Comparison of ENCODE assay signal across 1 cellular context in the genomic region with DNA sequence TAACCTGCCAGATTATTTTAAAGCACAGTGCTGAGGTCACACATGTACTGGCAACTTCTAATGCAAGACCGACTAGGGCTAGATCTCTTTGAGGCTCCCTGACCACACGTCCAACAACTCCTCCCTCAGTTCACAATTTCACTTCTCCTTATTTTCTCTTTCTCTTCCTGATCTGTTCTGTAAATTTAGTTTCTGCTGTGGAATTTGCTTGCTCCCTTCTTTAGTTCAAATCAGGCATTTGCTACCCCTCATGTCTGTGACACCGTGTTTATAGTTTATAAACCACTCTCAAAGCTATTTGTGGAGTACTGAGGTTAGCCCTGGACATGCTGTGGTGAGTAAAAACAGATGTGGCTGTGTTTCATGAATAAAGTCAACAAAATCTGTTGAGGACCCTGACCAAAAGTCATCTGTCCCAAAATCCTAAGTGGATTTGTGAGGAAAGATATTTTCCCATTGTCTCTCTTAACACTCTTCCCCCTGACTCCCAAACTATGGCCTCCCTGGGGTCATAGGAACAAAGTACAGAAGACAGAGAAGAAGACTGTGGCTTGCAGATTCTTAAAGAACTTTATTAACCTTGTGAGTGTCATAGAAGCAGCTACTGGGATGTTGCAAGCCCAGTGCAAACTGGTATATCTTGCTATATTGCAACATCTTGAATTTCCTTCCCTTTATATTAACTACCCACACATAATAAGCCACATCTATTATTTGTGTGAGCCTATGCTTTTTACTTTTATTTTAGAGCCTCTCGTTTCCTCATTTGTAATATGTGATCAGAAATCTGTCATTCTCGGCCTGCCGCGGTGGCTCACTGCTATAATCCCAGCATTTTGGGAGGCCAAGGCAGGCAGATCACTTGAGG.
A peak's percentile ranks its signal among the peaks of the same experiment; 100 is the strongest.
TF ChIP-seq lines count a peak whose summit lies in the region.

No MANE protein-coding gene starts in this region.

TF ChIP-seq in GM12878, 131 proteins besides CTCF, POLR2A, EP300 and RAD21 (continued from another document):
- TF ChIP-seq, protein P1, sequence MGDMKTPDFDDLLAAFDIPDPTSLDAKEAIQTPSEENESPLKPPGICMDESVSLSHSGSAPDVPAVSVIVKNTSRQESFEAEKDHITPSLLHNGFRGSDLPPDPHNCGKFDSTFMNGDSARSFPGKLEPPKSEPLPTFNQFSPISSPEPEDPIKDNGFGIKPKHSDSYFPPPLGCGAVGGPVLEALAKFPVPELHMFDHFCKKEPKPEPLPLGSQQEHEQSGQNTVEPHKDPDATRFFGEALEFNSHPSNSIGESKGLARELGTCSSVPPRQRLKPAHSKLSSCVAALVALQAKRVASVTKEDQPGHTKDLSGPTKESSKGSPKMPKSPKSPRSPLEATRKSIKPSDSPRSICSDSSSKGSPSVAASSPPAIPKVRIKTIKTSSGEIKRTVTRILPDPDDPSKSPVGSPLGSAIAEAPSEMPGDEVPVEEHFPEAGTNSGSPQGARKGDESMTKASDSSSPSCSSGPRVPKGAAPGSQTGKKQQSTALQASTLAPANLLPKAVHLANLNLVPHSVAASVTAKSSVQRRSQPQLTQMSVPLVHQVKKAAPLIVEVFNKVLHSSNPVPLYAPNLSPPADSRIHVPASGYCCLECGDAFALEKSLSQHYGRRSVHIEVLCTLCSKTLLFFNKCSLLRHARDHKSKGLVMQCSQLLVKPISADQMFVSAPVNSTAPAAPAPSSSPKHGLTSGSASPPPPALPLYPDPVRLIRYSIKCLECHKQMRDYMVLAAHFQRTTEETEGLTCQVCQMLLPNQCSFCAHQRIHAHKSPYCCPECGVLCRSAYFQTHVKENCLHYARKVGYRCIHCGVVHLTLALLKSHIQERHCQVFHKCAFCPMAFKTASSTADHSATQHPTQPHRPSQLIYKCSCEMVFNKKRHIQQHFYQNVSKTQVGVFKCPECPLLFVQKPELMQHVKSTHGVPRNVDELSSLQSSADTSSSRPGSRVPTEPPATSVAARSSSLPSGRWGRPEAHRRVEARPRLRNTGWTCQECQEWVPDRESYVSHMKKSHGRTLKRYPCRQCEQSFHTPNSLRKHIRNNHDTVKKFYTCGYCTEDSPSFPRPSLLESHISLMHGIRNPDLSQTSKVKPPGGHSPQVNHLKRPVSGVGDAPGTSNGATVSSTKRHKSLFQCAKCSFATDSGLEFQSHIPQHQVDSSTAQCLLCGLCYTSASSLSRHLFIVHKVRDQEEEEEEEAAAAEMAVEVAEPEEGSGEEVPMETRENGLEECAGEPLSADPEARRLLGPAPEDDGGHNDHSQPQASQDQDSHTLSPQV (IDR thresholded peaks at IDR 0.05): no peak
- TF ChIP-seq ASH2L (IDR thresholded peaks at IDR 0.05; ENCODE audit: borderline replicate concordance, low read depth) (no peak), MTA3 (IDR thresholded peaks at IDR 0.05; ENCODE audit: borderline replicate concordance, low read length) (no peak), YY1 (IDR thresholded peaks at IDR 0.05; ENCODE audit: low read depth, low read length) (0 out of 2 replicates have a peak, but pooled peaks have one; percentile 14), STAT3 (IDR thresholded peaks at IDR 0.05; ENCODE audit: low read depth, low read length) (no peak), NR2C1 (IDR thresholded peaks at IDR 0.05) (no peak), ZSCAN29 (IDR thresholded peaks at IDR 0.05) (no peak), PML (IDR thresholded peaks at IDR 0.05; ENCODE audit: low read length) (no peak), BCL11A (IDR thresholded peaks at IDR 0.05; ENCODE audit: low read depth, low read length) (peak; percentile 55; the same call in 1 of the 2 replicates), CBX5 (IDR thresholded peaks at IDR 0.05; ENCODE audit: low read depth) (no peak), TBL1XR1 (IDR thresholded peaks at IDR 0.05; ENCODE audit: low read depth, low read length) (peak; percentile 93), MEF2A (IDR thresholded peaks at IDR 0.05; ENCODE audit: insufficient read depth, low read depth, low read length) (peak; percentile 98), CHD4 (IDR thresholded peaks at IDR 0.05) (no peak), ZNF24 (IDR thresholded peaks at IDR 0.05) (no peak; the same call in 1 of the 2 replicates), MXI1 (IDR thresholded peaks at IDR 0.05; ENCODE audit: low read depth, low read length) (peak; percentile 71; the same call in 1 of the 2 replicates), ZNF384 (IDR thresholded peaks at IDR 0.05; ENCODE audit: borderline replicate concordance, low read depth, low read length) (no peak), LARP7 (IDR thresholded peaks at IDR 0.05) (no peak), EGR1 (IDR thresholded peaks at IDR 0.05; ENCODE audit: borderline replicate concordance in 1 of 2, low read depth in 2 of 2, low read length in 2 of 2) (no peak), RAD51 (IDR thresholded peaks at IDR 0.05) (no peak), CBX3 (IDR thresholded peaks at IDR 0.05; ENCODE audit: borderline replicate concordance, low read depth) (no peak), WRNIP1 (IDR thresholded peaks at IDR 0.05; ENCODE audit: borderline replicate concordance, low read depth, low read length) (no peak), ZNF274 (IDR thresholded peaks at IDR 0.05; ENCODE audit: insufficient read depth, insufficient read length) (no peak), IKZF2 (IDR thresholded peaks at IDR 0.05) (peak; percentile 98 to 99), SIX5 (IDR thresholded peaks at IDR 0.05; ENCODE audit: low read depth, low read length, severe bottlenecking) (no peak), POU2F2 (IDR thresholded peaks at IDR 0.05; ENCODE audit: borderline replicate concordance, low read depth, low read length) (peak; percentile 57; the same call in 1 of the 3 replicates)
- TF ChIP-seq, protein P2, sequence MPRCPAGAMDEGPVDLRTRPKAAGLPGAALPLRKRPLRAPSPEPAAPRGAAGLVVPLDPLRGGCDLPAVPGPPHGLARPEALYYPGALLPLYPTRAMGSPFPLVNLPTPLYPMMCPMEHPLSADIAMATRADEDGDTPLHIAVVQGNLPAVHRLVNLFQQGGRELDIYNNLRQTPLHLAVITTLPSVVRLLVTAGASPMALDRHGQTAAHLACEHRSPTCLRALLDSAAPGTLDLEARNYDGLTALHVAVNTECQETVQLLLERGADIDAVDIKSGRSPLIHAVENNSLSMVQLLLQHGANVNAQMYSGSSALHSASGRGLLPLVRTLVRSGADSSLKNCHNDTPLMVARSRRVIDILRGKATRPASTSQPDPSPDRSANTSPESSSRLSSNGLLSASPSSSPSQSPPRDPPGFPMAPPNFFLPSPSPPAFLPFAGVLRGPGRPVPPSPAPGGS (IDR thresholded peaks at IDR 0.05; ENCODE audit: borderline replicate concordance, insufficient read depth, low read depth, low read length, poor library complexity, severe bottlenecking): no peak
- TF ChIP-seq, protein P3, sequence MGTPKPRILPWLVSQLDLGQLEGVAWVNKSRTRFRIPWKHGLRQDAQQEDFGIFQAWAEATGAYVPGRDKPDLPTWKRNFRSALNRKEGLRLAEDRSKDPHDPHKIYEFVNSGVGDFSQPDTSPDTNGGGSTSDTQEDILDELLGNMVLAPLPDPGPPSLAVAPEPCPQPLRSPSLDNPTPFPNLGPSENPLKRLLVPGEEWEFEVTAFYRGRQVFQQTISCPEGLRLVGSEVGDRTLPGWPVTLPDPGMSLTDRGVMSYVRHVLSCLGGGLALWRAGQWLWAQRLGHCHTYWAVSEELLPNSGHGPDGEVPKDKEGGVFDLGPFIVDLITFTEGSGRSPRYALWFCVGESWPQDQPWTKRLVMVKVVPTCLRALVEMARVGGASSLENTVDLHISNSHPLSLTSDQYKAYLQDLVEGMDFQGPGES (IDR thresholded peaks at IDR 0.05): no peak
- TF ChIP-seq, protein P4, sequence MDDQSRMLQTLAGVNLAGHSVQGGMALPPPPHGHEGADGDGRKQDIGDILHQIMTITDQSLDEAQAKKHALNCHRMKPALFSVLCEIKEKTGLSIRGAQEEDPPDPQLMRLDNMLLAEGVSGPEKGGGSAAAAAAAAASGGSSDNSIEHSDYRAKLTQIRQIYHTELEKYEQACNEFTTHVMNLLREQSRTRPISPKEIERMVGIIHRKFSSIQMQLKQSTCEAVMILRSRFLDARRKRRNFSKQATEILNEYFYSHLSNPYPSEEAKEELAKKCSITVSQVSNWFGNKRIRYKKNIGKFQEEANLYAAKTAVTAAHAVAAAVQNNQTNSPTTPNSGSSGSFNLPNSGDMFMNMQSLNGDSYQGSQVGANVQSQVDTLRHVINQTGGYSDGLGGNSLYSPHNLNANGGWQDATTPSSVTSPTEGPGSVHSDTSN (IDR thresholded peaks at IDR 0.05; ENCODE audit: insufficient replicate concordance, low read depth, low read length): peak; percentile 4
- TF ChIP-seq, protein P5, sequence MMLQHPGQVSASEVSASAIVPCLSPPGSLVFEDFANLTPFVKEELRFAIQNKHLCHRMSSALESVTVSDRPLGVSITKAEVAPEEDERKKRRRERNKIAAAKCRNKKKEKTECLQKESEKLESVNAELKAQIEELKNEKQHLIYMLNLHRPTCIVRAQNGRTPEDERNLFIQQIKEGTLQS (IDR thresholded peaks at IDR 0.05; ENCODE audit: borderline replicate concordance, extremely low read depth, low read depth, low read length): no peak
- TF ChIP-seq, protein P6, sequence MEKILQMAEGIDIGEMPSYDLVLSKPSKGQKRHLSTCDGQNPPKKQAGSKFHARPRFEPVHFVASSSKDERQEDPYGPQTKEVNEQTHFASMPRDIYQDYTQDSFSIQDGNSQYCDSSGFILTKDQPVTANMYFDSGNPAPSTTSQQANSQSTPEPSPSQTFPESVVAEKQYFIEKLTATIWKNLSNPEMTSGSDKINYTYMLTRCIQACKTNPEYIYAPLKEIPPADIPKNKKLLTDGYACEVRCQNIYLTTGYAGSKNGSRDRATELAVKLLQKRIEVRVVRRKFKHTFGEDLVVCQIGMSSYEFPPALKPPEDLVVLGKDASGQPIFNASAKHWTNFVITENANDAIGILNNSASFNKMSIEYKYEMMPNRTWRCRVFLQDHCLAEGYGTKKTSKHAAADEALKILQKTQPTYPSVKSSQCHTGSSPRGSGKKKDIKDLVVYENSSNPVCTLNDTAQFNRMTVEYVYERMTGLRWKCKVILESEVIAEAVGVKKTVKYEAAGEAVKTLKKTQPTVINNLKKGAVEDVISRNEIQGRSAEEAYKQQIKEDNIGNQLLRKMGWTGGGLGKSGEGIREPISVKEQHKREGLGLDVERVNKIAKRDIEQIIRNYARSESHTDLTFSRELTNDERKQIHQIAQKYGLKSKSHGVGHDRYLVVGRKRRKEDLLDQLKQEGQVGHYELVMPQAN (conservative IDR thresholded peaks at IDR 0.05): no peak
- TF ChIP-seq, protein P7, sequence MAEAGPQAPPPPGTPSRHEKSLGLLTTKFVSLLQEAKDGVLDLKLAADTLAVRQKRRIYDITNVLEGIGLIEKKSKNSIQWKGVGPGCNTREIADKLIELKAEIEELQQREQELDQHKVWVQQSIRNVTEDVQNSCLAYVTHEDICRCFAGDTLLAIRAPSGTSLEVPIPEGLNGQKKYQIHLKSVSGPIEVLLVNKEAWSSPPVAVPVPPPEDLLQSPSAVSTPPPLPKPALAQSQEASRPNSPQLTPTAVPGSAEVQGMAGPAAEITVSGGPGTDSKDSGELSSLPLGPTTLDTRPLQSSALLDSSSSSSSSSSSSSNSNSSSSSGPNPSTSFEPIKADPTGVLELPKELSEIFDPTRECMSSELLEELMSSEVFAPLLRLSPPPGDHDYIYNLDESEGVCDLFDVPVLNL (IDR thresholded peaks at IDR 0.05; ENCODE audit: low read depth, low read length): no peak
- TF ChIP-seq, protein P8, sequence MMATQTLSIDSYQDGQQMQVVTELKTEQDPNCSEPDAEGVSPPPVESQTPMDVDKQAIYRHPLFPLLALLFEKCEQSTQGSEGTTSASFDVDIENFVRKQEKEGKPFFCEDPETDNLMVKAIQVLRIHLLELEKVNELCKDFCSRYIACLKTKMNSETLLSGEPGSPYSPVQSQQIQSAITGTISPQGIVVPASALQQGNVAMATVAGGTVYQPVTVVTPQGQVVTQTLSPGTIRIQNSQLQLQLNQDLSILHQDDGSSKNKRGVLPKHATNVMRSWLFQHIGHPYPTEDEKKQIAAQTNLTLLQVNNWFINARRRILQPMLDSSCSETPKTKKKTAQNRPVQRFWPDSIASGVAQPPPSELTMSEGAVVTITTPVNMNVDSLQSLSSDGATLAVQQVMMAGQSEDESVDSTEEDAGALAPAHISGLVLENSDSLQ (IDR thresholded peaks at IDR 0.05): peak; percentile 27; the same call in 1 of the 2 replicates
